In the genomic region with DNA sequence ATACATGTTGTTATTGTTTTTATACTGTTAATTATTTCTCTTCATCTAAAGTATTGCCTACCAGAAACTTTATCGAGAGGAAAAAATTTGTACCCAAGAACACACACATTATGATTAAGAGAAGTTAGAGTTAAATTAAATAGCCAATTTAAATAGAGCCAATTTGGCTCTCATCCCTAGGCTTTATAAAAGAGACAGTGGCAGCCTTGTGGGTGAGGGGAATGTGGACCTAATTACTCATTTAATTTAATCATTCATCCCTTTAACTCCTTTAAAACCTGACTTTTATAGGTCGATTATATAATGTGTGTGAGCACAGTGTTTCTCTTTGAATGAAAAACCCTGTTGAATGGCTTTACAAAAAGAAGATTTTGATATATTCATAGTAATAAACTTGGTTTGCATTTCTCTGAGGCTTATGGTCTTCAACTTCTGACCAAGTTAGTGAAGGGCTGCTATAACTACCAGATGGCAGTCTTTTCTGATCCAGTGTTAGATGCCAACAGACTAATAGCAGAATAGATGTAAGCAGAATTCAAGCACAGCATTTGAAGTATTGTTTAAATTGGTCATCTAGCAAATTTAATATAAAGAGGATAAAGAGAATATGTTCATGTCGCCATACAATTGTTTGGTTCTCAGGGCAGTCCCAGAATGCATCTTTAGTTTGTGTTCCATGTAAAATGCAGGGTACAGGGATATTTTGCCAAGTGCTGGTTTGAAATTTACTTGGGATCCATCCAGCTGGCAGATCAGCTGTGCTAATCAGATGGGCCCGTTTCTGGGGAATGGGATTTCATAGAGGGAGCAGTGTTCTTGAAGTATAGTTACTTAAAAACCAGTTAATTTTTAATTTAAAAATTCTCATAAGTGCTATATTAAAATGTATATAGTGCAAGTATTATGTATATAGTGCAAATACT, we compare ENCODE assay signal across 13 cellular contexts. TPM values are rescaled to one million over a fixed set of nuclear protein-coding genes. Genes with fewer than 3 reads are reported as not detected.
DNase-seq lines count a peak whose midpoint lies in the region; ATAC-seq, FAIRE-seq and TF ChIP-seq lines count a peak whose summit lies in the region.
"Had no signal": no experiment of that assay in that cellular context is flagged by ENCODE, and none has a peak within 500 bp of the region (broad histone marks: within the 10 kb centered on the region; RNA-seq: fewer than 3 reads in every experiment).

No MANE protein-coding gene starts in this region.

- H3K9me3 ChIP-seq in heart left ventricle (no peaks in the 10 kb centered on the region), pancreas (no peaks in the 10 kb centered on the region), spleen (no peaks in the 10 kb centered on the region), aorta (ENCODE audit: control insufficient read depth, low read length) (no peaks in the 10 kb centered on the region)
- H3K9me3 ChIP-seq: ovary had no signal

- intact Hi-C loops in heart left ventricle (cut with DNase I) (no loop called here), pancreas (cut with DNase I) (no loop called here), spleen (cut with DNase I; ENCODE audit: low total_unique reads) (no loop called here), aorta (cut with DNase I) (no loop called here)

- peaks cover 31% of the 10 kb centered on the region for H3K4me1 Mint-ChIP-seq in activated T-helper 17 cell treated with anti-CD3 and anti-CD28 coated beads, Interleukin-2, amount 50 U/mL, for 72 hours

- peak overlapping the region in 2 of 12 donors; percentile 1 to 5 for H3K4me3 ChIP-seq in heart left ventricle
- H3K4me3 ChIP-seq in pancreas = no peak overlapping the region
- H3K4me3 ChIP-seq in spleen = no peak overlapping the region
- H3K4me3 ChIP-seq in aorta (ENCODE audit: low read length in 2 of 2) = no peak overlapping the region
- H3K4me3 ChIP-seq: ovary had no signal

- H3K27me3 ChIP-seq in heart left ventricle (no peaks in the 10 kb centered on the region), pancreas (no peaks in the 10 kb centered on the region), spleen (replicated peaks in 1 of 7) (no peaks in the 10 kb centered on the region), aorta (ENCODE audit: control insufficient read depth in 1 of 2, insufficient read depth in 2 of 2, low read length in 1 of 2) (no peaks in the 10 kb centered on the region)
- H3K27me3 ChIP-seq: ovary had no signal

- H3K27me3 Mint-ChIP-seq in activated T-helper 17 cell treated with anti-CD3 and anti-CD28 coated beads, Interleukin-2, amount 50 U/mL, for 72 hours = no peaks in the 10 kb centered on the region
- H3K27me3 Mint-ChIP-seq: activated naive CD8-positive, alpha-beta T cell treated with anti-CD3 and anti-CD28 coated beads for 36 hours had no signal

- H3K36me3 ChIP-seq in heart left ventricle = no peaks in the 10 kb centered on the region
- H3K36me3 ChIP-seq in pancreas = no peaks in the 10 kb centered on the region
- no peaks in the 10 kb centered on the region for H3K36me3 ChIP-seq in spleen
- H3K36me3 ChIP-seq in aorta (ENCODE audit: control insufficient read depth in 1 of 2, insufficient read depth in 2 of 2, low read length in 1 of 2) = no peaks in the 10 kb centered on the region
- H3K36me3 ChIP-seq: ovary had no signal

- H3K9me3 Mint-ChIP-seq in activated T-helper 17 cell treated with anti-CD3 and anti-CD28 coated beads, Interleukin-2, amount 50 U/mL, for 72 hours = no peaks in the 10 kb centered on the region

- no peak for ATAC-seq in activated T-helper 17 cell treated with anti-CD3 and anti-CD28 coated beads, Interleukin-2, amount 50 U/mL, for 72 hours (replicated peaks)
- ATAC-seq in heart left ventricle (peak; percentile 52 to 60 (median 56)), pancreas (peak; percentile 78 to 93 (median 86)), aorta (ENCODE audit: low FRiP score) (no peak)

- TF ChIP-seq POLR2A in heart left ventricle (IDR thresholded peaks at IDR 0.05) (no peak), spleen (IDR thresholded peaks at IDR 0.05) (no peak)

- WGBS in heart left ventricle, 4 donors = 17 to 32% (median 20%) methylated on average over 4 of the region's 4 CpGs
- 11 to 14% methylated on average over 4 of the region's 4 CpGs for WGBS in pancreas, 2 donors
- WGBS in spleen, 5 donors = 76 to 87% (median 83%) methylated on average over 4 of the region's 4 CpGs
- WGBS in aorta, 2 donors = 22 to 24% methylated on average over 4 of the region's 4 CpGs

- no peak for FAIRE-seq in pancreas (lab: Jason Lieb, UNC)

- no peak overlapping the region for H3K27ac Mint-ChIP-seq in activated T-helper 17 cell treated with anti-CD3 and anti-CD28 coated beads, Interleukin-2, amount 50 U/mL, for 72 hours
- H3K27ac Mint-ChIP-seq: activated naive CD8-positive, alpha-beta T cell treated with anti-CD3 and anti-CD28 coated beads for 36 hours had no signal

- H3K27ac ChIP-seq in heart left ventricle = peak overlapping the region in 11 of 12 donors; percentile 9 to 65 (median 39)
- H3K27ac ChIP-seq in pancreas = peak overlapping the region in 1 of 4 donors; percentile 17
- H3K27ac ChIP-seq in spleen = no peak overlapping the region
- peak overlapping the region in 1 of 2 donors; percentile 43 for H3K27ac ChIP-seq in aorta (ENCODE audit: low read depth in 1 of 2, low read length in 2 of 2)
- H3K27ac ChIP-seq: ovary had no signal

- no peaks in the 10 kb centered on the region for H3K36me3 Mint-ChIP-seq in activated T-helper 17 cell treated with anti-CD3 and anti-CD28 coated beads, Interleukin-2, amount 50 U/mL, for 72 hours (ENCODE audit: low read depth)

- no peak for TF ChIP-seq CTCF in heart left ventricle (IDR thresholded peaks at IDR 0.05)
- TF ChIP-seq CTCF in pancreas (IDR thresholded peaks at IDR 0.05) = no peak
- no peak for TF ChIP-seq CTCF in spleen (IDR thresholded peaks at IDR 0.05 in 8 of 11, conservative IDR thresholded peaks at IDR 0.05 in 3 of 11)

- H3K4me1 ChIP-seq in heart left ventricle (peaks cover 9 to 72% (median 51%) of the 10 kb centered on the region in 12 donors), pancreas (peaks cover 5 to 31% (median 30%) of the 10 kb centered on the region in 3 donors), spleen (peaks cover 0 to 84% (median 38%) of the 10 kb centered on the region in 6 donors), aorta (ENCODE audit: control insufficient read depth in 1 of 2, insufficient read depth in 2 of 2, low read length in 2 of 2) (no peaks in the 10 kb centered on the region)

- H3K4me3 Mint-ChIP-seq in activated T-helper 17 cell treated with anti-CD3 and anti-CD28 coated beads, Interleukin-2, amount 50 U/mL, for 72 hours = peak overlapping the region; percentile 7
- H3K4me3 Mint-ChIP-seq: activated naive CD8-positive, alpha-beta T cell treated with anti-CD3 and anti-CD28 coated beads for 36 hours had no signal

- DNase-seq in DMS 273 (lab: John Stamatoyannopoulos, UW; ENCODE audit: unreplicated experiment) = peak; percentile 80
- peak in 1 of 5 donors; percentile 21 for DNase-seq in heart left ventricle
- peak in 3 of 6 donors; percentile 40 to 66 (median 62) for DNase-seq in pancreas
- no peak for DNase-seq in spleen
- no peak for DNase-seq in AG20443 (ENCODE audit: low spot score)
- DNase-seq in stimulated activated naive CD4-positive, alpha-beta T cell (lab: John Stamatoyannopoulos, UW) = no peak
- no peak for DNase-seq in aorta
- DNase-seq: activated naive CD8-positive, alpha-beta T cell treated with anti-CD3 and anti-CD28 coated beads for 36 hours; NCI-H526 treated with DMSO at 0.1 percent for 48 hours; ovary; SHP77; stimulated activated CD4-positive, alpha-beta T cell treated with anti-CD3 and anti-CD28 coated beads, Interleukin-2, amount 100 ng/mL, for 24 hours had no signal

RNA-seq across cellular contexts. Expression of a gene that starts 25.3 kb away (rescaled TPM):
- 100 to 1,000 TPM; 115 to 119 TPM for total RNA-seq in activated T-helper 17 cell treated with anti-CD3 and anti-CD28 coated beads, Interleukin-2, amount 50 U/mL, for 72 hours
- total RNA-seq in heart left ventricle = 100 to 1,000 TPM in 5 of 9 donors, 10 to 100 TPM in 4; 47.9 to 659 (median 103) TPM
- polyA plus RNA-seq in heart left ventricle = 10 to 100 TPM; 28.8 to 51.8 TPM
- total RNA-seq in pancreas = 10 to 100 TPM; 33.9 to 83.3 (median 49.9) TPM
- polyA plus RNA-seq in pancreas = 10 to 100 TPM; 31.9 to 44.7 TPM
- 100 to 1,000 TPM in 4 of 7 donors, 10 to 100 TPM in 3; 91.2 to 155 (median 101) TPM for total RNA-seq in spleen
- polyA plus RNA-seq in spleen = 10 to 100 TPM; 35.0 to 55.9 (median 41.2) TPM
- total RNA-seq in aorta = 100 to 1,000 TPM in 1 of 2 donors, 10 to 100 TPM in 1; 80.9 to 197 TPM
- 100 to 1,000 TPM in 1 of 2 donors, 10 to 100 TPM in 1; 41.1 to 132 TPM for polyA plus RNA-seq in aorta

Comparison
In these comparisons a context has a peak if more than half of its experiments do, and no peak if none do; other contexts are left out.
1. ATAC-seq: peak in heart left ventricle (4 of 4) and pancreas (4 of 4); none in activated T-helper 17 cell treated with anti-CD3 and anti-CD28 coated beads, Interleukin-2, amount 50 U/mL, for 72 hours (single experiment) and aorta (single experiment).
2. H3K27ac ChIP-seq: peak in heart left ventricle (11 of 12); none in spleen (0 of 8).